1 cellular context compared by ENCODE assay signal in the genomic region with DNA sequence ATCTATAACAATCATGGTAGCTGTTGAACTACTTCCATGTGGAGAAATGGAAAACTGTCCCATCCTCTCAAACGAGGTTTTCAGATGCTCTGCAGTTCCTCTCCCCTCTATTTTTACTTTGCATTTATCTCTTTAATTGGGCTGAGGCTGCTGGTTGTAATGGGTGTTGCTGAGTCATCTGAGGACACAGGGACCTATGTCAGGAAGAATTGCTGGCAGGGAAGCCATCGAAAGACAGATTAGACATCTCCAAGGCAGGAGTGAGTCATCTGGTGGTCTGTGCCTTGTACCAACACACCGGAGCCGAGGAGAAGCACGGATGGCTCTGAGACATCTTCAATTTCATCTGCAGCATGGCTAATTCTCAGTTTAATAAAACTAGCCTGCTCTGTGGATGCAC.
TF ChIP-seq lines count a peak whose summit lies in the region.

No MANE protein-coding gene starts in this region.

TF ChIP-seq in H1, 55 proteins besides CTCF, POLR2A, EP300 and RAD21 (continued from another document):
- TF ChIP-seq KDM1A (IDR thresholded peaks at IDR 0.05; ENCODE audit: borderline replicate concordance, low read length), result no peak
- no peak for TF ChIP-seq CREB1 (IDR thresholded peaks at IDR 0.05)
- TF ChIP-seq TEAD4 (IDR thresholded peaks at IDR 0.05; ENCODE audit: low read depth, low read length), result no peak
- TF ChIP-seq, protein P1, sequence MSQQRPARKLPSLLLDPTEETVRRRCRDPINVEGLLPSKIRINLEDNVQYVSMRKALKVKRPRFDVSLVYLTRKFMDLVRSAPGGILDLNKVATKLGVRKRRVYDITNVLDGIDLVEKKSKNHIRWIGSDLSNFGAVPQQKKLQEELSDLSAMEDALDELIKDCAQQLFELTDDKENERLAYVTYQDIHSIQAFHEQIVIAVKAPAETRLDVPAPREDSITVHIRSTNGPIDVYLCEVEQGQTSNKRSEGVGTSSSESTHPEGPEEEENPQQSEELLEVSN (IDR thresholded peaks at IDR 0.05), result no peak
- TF ChIP-seq BACH1 (IDR thresholded peaks at IDR 0.05; ENCODE audit: low read length), result no peak
- TF ChIP-seq MAFK (IDR thresholded peaks at IDR 0.05; ENCODE audit: low read depth, low read length), result no peak
- TF ChIP-seq NRF1 (IDR thresholded peaks at IDR 0.05; ENCODE audit: low read depth, low read length), result no peak
